10 cellular contexts compared by ENCODE assay signal in the genomic region with DNA sequence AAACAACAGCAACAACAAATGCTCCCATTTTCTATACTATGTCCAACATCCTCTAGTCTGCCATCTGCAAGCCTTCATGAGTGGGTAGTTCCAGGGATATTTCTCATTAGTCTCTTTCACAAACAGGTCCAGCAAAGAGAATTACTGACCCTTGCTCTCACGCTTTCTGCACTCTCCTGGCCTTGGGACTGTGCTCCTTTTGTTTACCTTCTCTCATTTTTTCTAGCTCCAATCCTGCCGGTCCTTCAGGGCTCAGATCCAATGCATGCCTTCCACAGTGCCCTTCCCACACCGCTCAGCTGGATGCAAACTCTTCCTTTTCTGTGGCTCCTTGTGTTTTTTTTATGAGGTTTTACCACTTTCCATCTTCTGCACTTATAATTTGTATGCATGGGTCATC. TPM values are rescaled to one million over a fixed set of nuclear protein-coding genes. Genes with fewer than 3 reads are reported as not detected.
A peak's percentile ranks its signal among the peaks of the same experiment; 100 is the strongest.
DNase-seq lines count a peak whose midpoint lies in the region; ATAC-seq and TF ChIP-seq lines count a peak whose summit lies in the region.
"Had no signal": no experiment of that assay in that cellular context is flagged by ENCODE, and none has a peak within 500 bp of the region (broad histone marks: within the 10 kb centered on the region; RNA-seq: fewer than 3 reads in every experiment).

No MANE protein-coding gene starts in this region.

- H3K27ac Mint-ChIP-seq in stimulated activated naive CD8-positive, alpha-beta T cell treated with anti-CD3 and anti-CD28 coated beads, Interleukin-15, Interleukin-2, amounts not matched to agents 100 ng/mL and 50 ng/mL, for 24 hours: peak overlapping the region; percentile 95
- peak overlapping the region in 7 of 10 donors; percentile 35 to 89 (median 54) for H3K27ac Mint-ChIP-seq in naive thymus-derived CD8-positive, alpha-beta T cell

- WGBS in adrenal gland, 4 donors: 34 to 43% (median 36%) methylated on average over 3 of the region's 3 CpGs

- H3K4me1 Mint-ChIP-seq in stimulated activated naive CD8-positive, alpha-beta T cell treated with anti-CD3 and anti-CD28 coated beads, Interleukin-15, Interleukin-2, amounts not matched to agents 100 ng/mL and 50 ng/mL, for 24 hours (ENCODE audit: low read depth): peaks cover 81% of the 10 kb centered on the region
- H3K4me1 Mint-ChIP-seq in naive thymus-derived CD8-positive, alpha-beta T cell: peaks cover 41 to 68% (median 52%) of the 10 kb centered on the region in 4 donors

- H3K36me3 Mint-ChIP-seq in stimulated activated naive CD8-positive, alpha-beta T cell treated with anti-CD3 and anti-CD28 coated beads, Interleukin-15, Interleukin-2, amounts not matched to agents 100 ng/mL and 50 ng/mL, for 24 hours (ENCODE audit: low read depth): peaks cover 3% of the 10 kb centered on the region
- peaks cover 0 to under 1% (median 0%) of the 10 kb centered on the region in 3 donors for H3K36me3 Mint-ChIP-seq in naive thymus-derived CD8-positive, alpha-beta T cell

- no peaks in the 10 kb centered on the region for H3K27me3 Mint-ChIP-seq in stimulated activated naive CD8-positive, alpha-beta T cell treated with anti-CD3 and anti-CD28 coated beads, Interleukin-15, Interleukin-2, amounts not matched to agents 100 ng/mL and 50 ng/mL, for 24 hours
- H3K27me3 Mint-ChIP-seq in naive thymus-derived CD8-positive, alpha-beta T cell: peaks cover 0 to 2% (median 0%) of the 10 kb centered on the region in 5 donors

- ATAC-seq in stimulated activated naive CD8-positive, alpha-beta T cell treated with anti-CD3 and anti-CD28 coated beads, Interleukin-15, Interleukin-2, amounts not matched to agents 100 U/mL and 50 U/mL, for 24 hours: no peak
- ATAC-seq in naive thymus-derived CD8-positive, alpha-beta T cell: no peak
- ATAC-seq in GM18909 (IDR thresholded peaks at IDR 0.05; ENCODE audit: poor library complexity, unreplicated experiment): no peak

- H3K9me3 Mint-ChIP-seq in stimulated activated naive CD8-positive, alpha-beta T cell treated with anti-CD3 and anti-CD28 coated beads, Interleukin-15, Interleukin-2, amounts not matched to agents 100 ng/mL and 50 ng/mL, for 24 hours: peaks cover 11% of the 10 kb centered on the region
- peaks cover 0 to 9% (median 0%) of the 10 kb centered on the region in 9 donors for H3K9me3 Mint-ChIP-seq in naive thymus-derived CD8-positive, alpha-beta T cell

- H3K9me3 ChIP-seq in adrenal gland (replicated peaks in 1 of 3): no peaks in the 10 kb centered on the region
- no peaks in the 10 kb centered on the region for H3K9me3 ChIP-seq in vagina

- TF ChIP-seq CTCF in adrenal gland (IDR thresholded peaks at IDR 0.05): no peak
- TF ChIP-seq CTCF in vagina (IDR thresholded peaks at IDR 0.05): no peak

- H3K27me3 ChIP-seq in adrenal gland (no peaks in the 10 kb centered on the region), vagina (no peaks in the 10 kb centered on the region)

- H3K36me3 ChIP-seq in adrenal gland (replicated peaks in 1 of 2): no peaks in the 10 kb centered on the region
- H3K36me3 ChIP-seq in vagina: no peaks in the 10 kb centered on the region

- H3K4me1 ChIP-seq in adrenal gland (replicated peaks in 1 of 2) (no peaks in the 10 kb centered on the region), vagina (peaks cover 6% of the 10 kb centered on the region)

- H3K27ac ChIP-seq in adrenal gland: peak overlapping the region in 4 of 5 donors; percentile 18 to 58 (median 32)
- peak overlapping the region; percentile 6 for H3K27ac ChIP-seq in vagina

- H3K4me3 ChIP-seq in adrenal gland (no peak overlapping the region), vagina (no peak overlapping the region)

- peak overlapping the region; percentile 44 for H3K4me3 Mint-ChIP-seq in stimulated activated naive CD8-positive, alpha-beta T cell treated with anti-CD3 and anti-CD28 coated beads, Interleukin-15, Interleukin-2, amounts not matched to agents 100 ng/mL and 50 ng/mL, for 24 hours
- H3K4me3 Mint-ChIP-seq in naive thymus-derived CD8-positive, alpha-beta T cell: peak overlapping the region in 3 of 10 donors; percentile 8 to 62 (median 54)

- POLR2A ChIA-PET in naive thymus-derived CD8-positive, alpha-beta T cell (lab: Charles Lee): interaction anchor here (0.6 to 1.3 kb wide), 2 partner anchors 20 to 606 kb away, joined by 3 to 9 read pairs; no protein-coding TSS in a partner anchor

- no peak for DNase-seq in stimulated activated naive CD8-positive, alpha-beta T cell treated with anti-CD3 and anti-CD28 coated beads, Interleukin-15, Interleukin-2, amounts not matched to agents 100 U/mL and 50 U/mL, for 24 hours
- DNase-seq in adrenal gland (no peak), vagina (ENCODE audit: extremely low spot score in 2 of 2) (no peak), NCI-H82 (lab: John Stamatoyannopoulos, UW) (no peak), NCI-H2029 (lab: John Stamatoyannopoulos, UW) (no peak)
- DNase-seq in naive thymus-derived CD8-positive, alpha-beta T cell: no peak
- DNase-seq: H7 had no signal

- TF ChIP-seq POLR2A in adrenal gland (IDR thresholded peaks at IDR 0.05) (no peak), vagina (IDR thresholded peaks at IDR 0.05) (no peak)

- intact Hi-C loops in adrenal gland (cut with DNase I) (no loop called here), vagina (cut with DNase I) (no loop called here)

RNA-seq across cellular contexts. Expression of a gene that starts 47.2 kb away (rescaled TPM):
- 1 to 10 TPM in 1 of 8 donors, under 1 TPM in 2, not detected in 5; 0.27 to 1.1 (median 0.84) TPM for total RNA-seq in adrenal gland
- polyA plus RNA-seq in adrenal gland: under 1 TPM; 0.20 to 0.56 (median 0.35) TPM
- 1 to 10 TPM; 5.0 to 7.4 TPM for total RNA-seq in naive thymus-derived CD8-positive, alpha-beta T cell
- polyA plus RNA-seq in naive thymus-derived CD8-positive, alpha-beta T cell: 10 to 100 TPM in 1 of 3 donors, 1 to 10 TPM in 2; 2.3 to 14.0 (median 7.2) TPM
- total RNA-seq in vagina: not detected
- total RNA-seq: cerebellum had no signal
